In the genomic region with DNA sequence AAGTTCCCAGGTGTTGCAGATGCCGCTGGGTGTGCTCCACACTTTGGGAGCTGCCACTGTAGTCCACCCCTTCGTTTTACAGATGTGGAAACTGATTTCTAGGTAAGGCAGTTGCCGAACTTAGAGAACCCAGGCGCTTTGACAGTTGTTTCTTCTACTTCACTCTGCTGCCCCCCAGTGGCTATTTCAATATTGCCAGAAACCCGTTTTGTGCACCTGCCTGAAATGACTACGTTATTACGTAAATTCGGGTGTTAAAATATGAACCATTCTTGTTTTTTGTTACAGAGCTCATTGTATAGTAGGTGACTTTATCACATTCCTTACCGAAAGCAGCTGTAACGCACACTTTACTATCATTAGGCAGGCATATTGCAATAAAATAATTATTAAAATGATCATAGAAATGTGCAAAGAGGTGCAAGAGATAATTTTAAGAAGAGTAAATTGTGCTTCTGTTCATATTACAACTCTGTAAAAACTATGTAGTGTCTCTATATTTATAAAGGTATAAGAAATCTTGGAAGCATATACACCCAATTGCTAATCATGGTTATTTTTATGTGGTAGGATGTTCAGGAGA, we compare ENCODE assay signal across 1 cellular context.
TF ChIP-seq lines count a peak whose summit lies in the region.

No MANE protein-coding gene starts in this region.

TF ChIP-seq in HCT116, 20 proteins besides CTCF, POLR2A, EP300 and RAD21 (continued from another document):
- TF ChIP-seq EGR1 (IDR thresholded peaks at IDR 0.05; ENCODE audit: low read depth) (no peak), JUND (IDR thresholded peaks at IDR 0.05) (no peak), TCF7L2 (IDR thresholded peaks at IDR 0.05; ENCODE audit: borderline replicate concordance, extremely low read depth, insufficient read depth, insufficient read length) (no peak), FOSL1 (IDR thresholded peaks at IDR 0.05; ENCODE audit: low read depth) (no peak), YY1 (IDR thresholded peaks at IDR 0.05; ENCODE audit: extremely low read depth, insufficient replicate concordance, low read depth, low read length) (no peak), ZFX (IDR thresholded peaks at IDR 0.05) (no peak), ZNF274 (IDR thresholded peaks at IDR 0.05; ENCODE audit: low read depth, low read length) (no peak), POLR2AphosphoS5 (IDR thresholded peaks at IDR 0.05; ENCODE audit: low read depth, low read length) (no peak), EZH2 (IDR thresholded peaks at IDR 0.05) (no peak), SP1 (IDR thresholded peaks at IDR 0.05; ENCODE audit: low read depth) (no peak), ELF1 (IDR thresholded peaks at IDR 0.05; ENCODE audit: borderline replicate concordance, low read depth) (no peak), EZH2phosphoT487 (IDR thresholded peaks at IDR 0.05; ENCODE audit: borderline replicate concordance) (no peak), CBX3 (IDR thresholded peaks at IDR 0.05; ENCODE audit: low read depth) (no peak)
- TF ChIP-seq, protein P1, sequence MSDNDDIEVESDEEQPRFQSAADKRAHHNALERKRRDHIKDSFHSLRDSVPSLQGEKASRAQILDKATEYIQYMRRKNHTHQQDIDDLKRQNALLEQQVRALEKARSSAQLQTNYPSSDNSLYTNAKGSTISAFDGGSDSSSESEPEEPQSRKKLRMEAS (IDR thresholded peaks at IDR 0.05) = no peak
- TF ChIP-seq, protein P2, sequence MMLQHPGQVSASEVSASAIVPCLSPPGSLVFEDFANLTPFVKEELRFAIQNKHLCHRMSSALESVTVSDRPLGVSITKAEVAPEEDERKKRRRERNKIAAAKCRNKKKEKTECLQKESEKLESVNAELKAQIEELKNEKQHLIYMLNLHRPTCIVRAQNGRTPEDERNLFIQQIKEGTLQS (IDR thresholded peaks at IDR 0.05) = no peak
- TF ChIP-seq, protein P3, sequence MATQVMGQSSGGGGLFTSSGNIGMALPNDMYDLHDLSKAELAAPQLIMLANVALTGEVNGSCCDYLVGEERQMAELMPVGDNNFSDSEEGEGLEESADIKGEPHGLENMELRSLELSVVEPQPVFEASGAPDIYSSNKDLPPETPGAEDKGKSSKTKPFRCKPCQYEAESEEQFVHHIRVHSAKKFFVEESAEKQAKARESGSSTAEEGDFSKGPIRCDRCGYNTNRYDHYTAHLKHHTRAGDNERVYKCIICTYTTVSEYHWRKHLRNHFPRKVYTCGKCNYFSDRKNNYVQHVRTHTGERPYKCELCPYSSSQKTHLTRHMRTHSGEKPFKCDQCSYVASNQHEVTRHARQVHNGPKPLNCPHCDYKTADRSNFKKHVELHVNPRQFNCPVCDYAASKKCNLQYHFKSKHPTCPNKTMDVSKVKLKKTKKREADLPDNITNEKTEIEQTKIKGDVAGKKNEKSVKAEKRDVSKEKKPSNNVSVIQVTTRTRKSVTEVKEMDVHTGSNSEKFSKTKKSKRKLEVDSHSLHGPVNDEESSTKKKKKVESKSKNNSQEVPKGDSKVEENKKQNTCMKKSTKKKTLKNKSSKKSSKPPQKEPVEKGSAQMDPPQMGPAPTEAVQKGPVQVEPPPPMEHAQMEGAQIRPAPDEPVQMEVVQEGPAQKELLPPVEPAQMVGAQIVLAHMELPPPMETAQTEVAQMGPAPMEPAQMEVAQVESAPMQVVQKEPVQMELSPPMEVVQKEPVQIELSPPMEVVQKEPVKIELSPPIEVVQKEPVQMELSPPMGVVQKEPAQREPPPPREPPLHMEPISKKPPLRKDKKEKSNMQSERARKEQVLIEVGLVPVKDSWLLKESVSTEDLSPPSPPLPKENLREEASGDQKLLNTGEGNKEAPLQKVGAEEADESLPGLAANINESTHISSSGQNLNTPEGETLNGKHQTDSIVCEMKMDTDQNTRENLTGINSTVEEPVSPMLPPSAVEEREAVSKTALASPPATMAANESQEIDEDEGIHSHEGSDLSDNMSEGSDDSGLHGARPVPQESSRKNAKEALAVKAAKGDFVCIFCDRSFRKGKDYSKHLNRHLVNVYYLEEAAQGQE (IDR thresholded peaks at IDR 0.05; ENCODE audit: low read depth) = no peak
TF ChIP-seq in HCT116: peak in this region for 0.
